1 cellular context compared by ENCODE assay signal in genomic region chr10:29637537-29637936, GRCh38.
TF ChIP-seq lines count a peak whose summit lies in the region.

No MANE protein-coding gene starts in this region.

TF ChIP-seq in GM23338, 12 proteins besides CTCF, POLR2A, EP300 and RAD21:
- TF ChIP-seq, protein P1, sequence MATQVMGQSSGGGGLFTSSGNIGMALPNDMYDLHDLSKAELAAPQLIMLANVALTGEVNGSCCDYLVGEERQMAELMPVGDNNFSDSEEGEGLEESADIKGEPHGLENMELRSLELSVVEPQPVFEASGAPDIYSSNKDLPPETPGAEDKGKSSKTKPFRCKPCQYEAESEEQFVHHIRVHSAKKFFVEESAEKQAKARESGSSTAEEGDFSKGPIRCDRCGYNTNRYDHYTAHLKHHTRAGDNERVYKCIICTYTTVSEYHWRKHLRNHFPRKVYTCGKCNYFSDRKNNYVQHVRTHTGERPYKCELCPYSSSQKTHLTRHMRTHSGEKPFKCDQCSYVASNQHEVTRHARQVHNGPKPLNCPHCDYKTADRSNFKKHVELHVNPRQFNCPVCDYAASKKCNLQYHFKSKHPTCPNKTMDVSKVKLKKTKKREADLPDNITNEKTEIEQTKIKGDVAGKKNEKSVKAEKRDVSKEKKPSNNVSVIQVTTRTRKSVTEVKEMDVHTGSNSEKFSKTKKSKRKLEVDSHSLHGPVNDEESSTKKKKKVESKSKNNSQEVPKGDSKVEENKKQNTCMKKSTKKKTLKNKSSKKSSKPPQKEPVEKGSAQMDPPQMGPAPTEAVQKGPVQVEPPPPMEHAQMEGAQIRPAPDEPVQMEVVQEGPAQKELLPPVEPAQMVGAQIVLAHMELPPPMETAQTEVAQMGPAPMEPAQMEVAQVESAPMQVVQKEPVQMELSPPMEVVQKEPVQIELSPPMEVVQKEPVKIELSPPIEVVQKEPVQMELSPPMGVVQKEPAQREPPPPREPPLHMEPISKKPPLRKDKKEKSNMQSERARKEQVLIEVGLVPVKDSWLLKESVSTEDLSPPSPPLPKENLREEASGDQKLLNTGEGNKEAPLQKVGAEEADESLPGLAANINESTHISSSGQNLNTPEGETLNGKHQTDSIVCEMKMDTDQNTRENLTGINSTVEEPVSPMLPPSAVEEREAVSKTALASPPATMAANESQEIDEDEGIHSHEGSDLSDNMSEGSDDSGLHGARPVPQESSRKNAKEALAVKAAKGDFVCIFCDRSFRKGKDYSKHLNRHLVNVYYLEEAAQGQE (IDR thresholded peaks at IDR 0.05; ENCODE audit: unreplicated experiment) = no peak
- no peak for TF ChIP-seq EZH2 (IDR thresholded peaks at IDR 0.05; ENCODE audit: low read depth, unreplicated experiment)
- TF ChIP-seq, protein P2, sequence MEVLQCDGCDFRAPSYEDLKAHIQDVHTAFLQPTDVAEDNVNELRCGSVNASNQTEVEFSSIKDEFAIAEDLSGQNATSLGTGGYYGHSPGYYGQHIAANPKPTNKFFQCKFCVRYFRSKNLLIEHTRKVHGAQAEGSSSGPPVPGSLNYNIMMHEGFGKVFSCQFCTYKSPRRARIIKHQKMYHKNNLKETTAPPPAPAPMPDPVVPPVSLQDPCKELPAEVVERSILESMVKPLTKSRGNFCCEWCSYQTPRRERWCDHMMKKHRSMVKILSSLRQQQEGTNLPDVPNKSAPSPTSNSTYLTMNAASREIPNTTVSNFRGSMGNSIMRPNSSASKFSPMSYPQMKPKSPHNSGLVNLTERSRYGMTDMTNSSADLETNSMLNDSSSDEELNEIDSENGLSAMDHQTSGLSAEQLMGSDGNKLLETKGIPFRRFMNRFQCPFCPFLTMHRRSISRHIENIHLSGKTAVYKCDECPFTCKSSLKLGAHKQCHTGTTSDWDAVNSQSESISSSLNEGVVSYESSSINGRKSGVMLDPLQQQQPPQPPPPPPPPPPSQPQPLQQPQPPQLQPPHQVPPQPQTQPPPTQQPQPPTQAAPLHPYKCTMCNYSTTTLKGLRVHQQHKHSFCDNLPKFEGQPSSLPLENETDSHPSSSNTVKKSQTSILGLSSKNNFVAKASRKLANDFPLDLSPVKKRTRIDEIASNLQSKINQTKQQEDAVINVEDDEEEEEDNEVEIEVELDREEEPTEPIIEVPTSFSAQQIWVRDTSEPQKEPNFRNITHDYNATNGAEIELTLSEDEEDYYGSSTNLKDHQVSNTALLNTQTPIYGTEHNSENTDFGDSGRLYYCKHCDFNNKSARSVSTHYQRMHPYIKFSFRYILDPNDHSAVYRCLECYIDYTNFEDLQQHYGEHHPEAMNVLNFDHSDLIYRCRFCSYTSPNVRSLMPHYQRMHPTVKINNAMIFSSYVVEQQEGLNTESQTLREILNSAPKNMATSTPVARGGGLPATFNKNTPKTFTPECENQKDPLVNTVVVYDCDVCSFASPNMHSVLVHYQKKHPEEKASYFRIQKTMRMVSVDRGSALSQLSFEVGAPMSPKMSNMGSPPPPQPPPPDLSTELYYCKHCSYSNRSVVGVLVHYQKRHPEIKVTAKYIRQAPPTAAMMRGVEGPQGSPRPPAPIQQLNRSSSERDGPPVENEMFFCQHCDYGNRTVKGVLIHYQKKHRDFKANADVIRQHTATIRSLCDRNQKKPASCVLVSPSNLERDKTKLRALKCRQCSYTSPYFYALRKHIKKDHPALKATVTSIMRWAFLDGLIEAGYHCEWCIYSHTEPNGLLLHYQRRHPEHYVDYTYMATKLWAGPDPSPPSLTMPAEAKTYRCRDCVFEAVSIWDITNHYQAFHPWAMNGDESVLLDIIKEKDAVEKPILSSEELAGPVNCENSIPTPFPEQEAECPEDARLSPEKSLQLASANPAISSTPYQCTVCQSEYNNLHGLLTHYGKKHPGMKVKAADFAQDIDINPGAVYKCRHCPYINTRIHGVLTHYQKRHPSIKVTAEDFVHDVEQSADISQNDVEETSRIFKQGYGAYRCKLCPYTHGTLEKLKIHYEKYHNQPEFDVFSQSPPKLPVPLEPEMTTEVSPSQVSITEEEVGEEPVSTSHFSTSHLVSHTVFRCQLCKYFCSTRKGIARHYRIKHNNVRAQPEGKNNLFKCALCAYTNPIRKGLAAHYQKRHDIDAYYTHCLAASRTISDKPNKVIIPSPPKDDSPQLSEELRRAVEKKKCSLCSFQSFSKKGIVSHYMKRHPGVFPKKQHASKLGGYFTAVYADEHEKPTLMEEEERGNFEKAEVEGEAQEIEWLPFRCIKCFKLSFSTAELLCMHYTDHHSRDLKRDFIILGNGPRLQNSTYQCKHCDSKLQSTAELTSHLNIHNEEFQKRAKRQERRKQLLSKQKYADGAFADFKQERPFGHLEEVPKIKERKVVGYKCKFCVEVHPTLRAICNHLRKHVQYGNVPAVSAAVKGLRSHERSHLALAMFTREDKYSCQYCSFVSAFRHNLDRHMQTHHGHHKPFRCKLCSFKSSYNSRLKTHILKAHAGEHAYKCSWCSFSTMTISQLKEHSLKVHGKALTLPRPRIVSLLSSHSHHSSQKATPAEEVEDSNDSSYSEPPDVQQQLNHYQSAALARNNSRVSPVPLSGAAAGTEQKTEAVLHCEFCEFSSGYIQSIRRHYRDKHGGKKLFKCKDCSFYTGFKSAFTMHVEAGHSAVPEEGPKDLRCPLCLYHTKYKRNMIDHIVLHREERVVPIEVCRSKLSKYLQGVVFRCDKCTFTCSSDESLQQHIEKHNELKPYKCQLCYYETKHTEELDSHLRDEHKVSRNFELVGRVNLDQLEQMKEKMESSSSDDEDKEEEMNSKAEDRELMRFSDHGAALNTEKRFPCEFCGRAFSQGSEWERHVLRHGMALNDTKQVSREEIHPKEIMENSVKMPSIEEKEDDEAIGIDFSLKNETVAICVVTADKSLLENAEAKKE (CRISPR knock-in tag; IDR thresholded peaks at IDR 0.05) = no peak
- TF ChIP-seq, protein P3, sequence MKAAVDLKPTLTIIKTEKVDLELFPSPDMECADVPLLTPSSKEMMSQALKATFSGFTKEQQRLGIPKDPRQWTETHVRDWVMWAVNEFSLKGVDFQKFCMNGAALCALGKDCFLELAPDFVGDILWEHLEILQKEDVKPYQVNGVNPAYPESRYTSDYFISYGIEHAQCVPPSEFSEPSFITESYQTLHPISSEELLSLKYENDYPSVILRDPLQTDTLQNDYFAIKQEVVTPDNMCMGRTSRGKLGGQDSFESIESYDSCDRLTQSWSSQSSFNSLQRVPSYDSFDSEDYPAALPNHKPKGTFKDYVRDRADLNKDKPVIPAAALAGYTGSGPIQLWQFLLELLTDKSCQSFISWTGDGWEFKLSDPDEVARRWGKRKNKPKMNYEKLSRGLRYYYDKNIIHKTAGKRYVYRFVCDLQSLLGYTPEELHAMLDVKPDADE (IDR thresholded peaks at IDR 0.05) = no peak
- TF ChIP-seq ZNF114 (CRISPR knock-in tag; IDR thresholded peaks at IDR 0.05) = no peak
- TF ChIP-seq POLR2AphosphoS5 (IDR thresholded peaks at IDR 0.05; ENCODE audit: low read depth) = no peak
- no peak for TF ChIP-seq NANOG (IDR thresholded peaks at IDR 0.05; ENCODE audit: borderline replicate concordance)
- TF ChIP-seq ZNF331 (CRISPR knock-in tag; IDR thresholded peaks at IDR 0.05; ENCODE audit: low read depth) = no peak
- no peak for TF ChIP-seq EZH2phosphoT487 (IDR thresholded peaks at IDR 0.05; ENCODE audit: unreplicated experiment)
- no peak for TF ChIP-seq JUNB (IDR thresholded peaks at IDR 0.05; ENCODE audit: unreplicated experiment)
- TF ChIP-seq STAT1 (IDR thresholded peaks at IDR 0.05; ENCODE audit: unreplicated experiment) = no peak
- TF ChIP-seq CREB1 (CRISPR knock-in tag; IDR thresholded peaks at IDR 0.05; ENCODE audit: low read depth) = no peak
TF ChIP-seq in GM23338: peak in this region for 0.
